ENCODE assay signal across 9 cellular contexts in genomic region chr1:238833919-238834318, GRCh38.
"Had no signal": no experiment of that assay in that cellular context is flagged by ENCODE, and none has a peak within 500 bp of the region (broad histone marks: within the 10 kb centered on the region; RNA-seq: fewer than 3 reads in every experiment).

No MANE protein-coding gene starts in this region.

- H3K4me1 ChIP-seq: HAP-1 had no signal

- FAIRE-seq: HTR-8/SVneo had no signal

- H3K27ac ChIP-seq: GM23248, KMS-11 had no signal

- H3K9ac ChIP-seq: GM23248, KMS-11 had no signal

- DNase-seq: GM23248, GOT3, H7, HFFc6, KBM-7 had no signal

- H3K4me3 ChIP-seq: GM23248, HAP-1 had no signal

- H2AFZ ChIP-seq: GM23248 had no signal

- H3K27ac Mint-ChIP-seq: HFFc6 had no signal

- H3K4me2 ChIP-seq: KMS-11 had no signal

- H3K4me3 Mint-ChIP-seq: HFFc6 had no signal

- H3K36me3 ChIP-seq: HAP-1 had no signal

- ATAC-seq: HCT116 had no signal
